ENCODE assay signal across 9 cellular contexts in genomic region chr10:21523557-21524008, GRCh38. TPM values are rescaled to one million over a fixed set of nuclear protein-coding genes. Genes with fewer than 3 reads are reported as not detected.
A peak's percentile ranks its signal among the peaks of the same experiment; 100 is the strongest.
DNase-seq lines count a peak whose midpoint lies in the region; ATAC-seq, FAIRE-seq and TF ChIP-seq lines count a peak whose summit lies in the region.
"Had no signal": no experiment of that assay in that cellular context is flagged by ENCODE, and none has a peak within 500 bp of the region (broad histone marks: within the 10 kb centered on the region; RNA-seq: fewer than 3 reads in every experiment).

No MANE protein-coding gene starts in this region.

- H3K4me1 Mint-ChIP-seq in neural progenitor cell, result peaks cover 53% of the 10 kb centered on the region
- peaks cover 42% of the 10 kb centered on the region for H3K4me1 Mint-ChIP-seq in CD8-positive, alpha-beta T cell (ENCODE audit: low read depth)

- WGBS in pancreas, 2 donors, result 47 to 58% methylated on average over 3 of the region's 3 CpGs

- no peak overlapping the region for H3K9ac ChIP-seq in neural progenitor cell

- H3K27me3 ChIP-seq in dorsolateral prefrontal cortex, result no peaks in the 10 kb centered on the region
- H3K27me3 ChIP-seq in neural progenitor cell, result no peaks in the 10 kb centered on the region
- no peaks in the 10 kb centered on the region for H3K27me3 ChIP-seq in pancreas
- peaks cover 46% of the 10 kb centered on the region for H3K27me3 ChIP-seq in CD8-positive, alpha-beta T cell (ENCODE audit: insufficient read depth, low read length)

- peak overlapping the region; percentile 83 for H3K4me2 ChIP-seq in neural progenitor cell

- no peak for ATAC-seq in pancreas
- no peak for ATAC-seq in CD8-positive, alpha-beta T cell

- H3K27ac ChIP-seq in dorsolateral prefrontal cortex (peak overlapping the region in 52 of 59 donors; percentile 14 to 100 (median 98)), neural progenitor cell (peak overlapping the region; percentile 99), pancreas (no peak overlapping the region)
- H3K27ac ChIP-seq in CD8-positive, alpha-beta T cell (ENCODE audit: low read depth, low read length), result no peak overlapping the region

- H3K27ac Mint-ChIP-seq in neural progenitor cell, result peak overlapping the region; percentile 96
- H3K27ac Mint-ChIP-seq in CD8-positive, alpha-beta T cell, result no peak overlapping the region

- H3K36me3 ChIP-seq in neural progenitor cell (no peaks in the 10 kb centered on the region), pancreas (no peaks in the 10 kb centered on the region)
- no peaks in the 10 kb centered on the region for H3K36me3 ChIP-seq in CD8-positive, alpha-beta T cell (ENCODE audit: insufficient read depth, low read length)

- H3K79me2 ChIP-seq in neural progenitor cell (ENCODE audit: low read depth), result peaks cover 97% of the 10 kb centered on the region

- peaks cover 3% of the 10 kb centered on the region for H3K27me3 Mint-ChIP-seq in neural progenitor cell (ENCODE audit: insufficient read depth, low read depth)
- peaks cover 56% of the 10 kb centered on the region for H3K27me3 Mint-ChIP-seq in CD8-positive, alpha-beta T cell (ENCODE audit: low read depth)

- H3K4me3 Mint-ChIP-seq in neural progenitor cell, result peak overlapping the region; percentile 93
- no peak overlapping the region for H3K4me3 Mint-ChIP-seq in CD8-positive, alpha-beta T cell

- peaks cover 51% of the 10 kb centered on the region for H3K4me1 ChIP-seq in neural progenitor cell
- H3K4me1 ChIP-seq in pancreas, result peaks cover 0 to 4% (median 0%) of the 10 kb centered on the region in 3 donors
- H3K4me1 ChIP-seq in CD8-positive, alpha-beta T cell (ENCODE audit: insufficient read depth, low read length), result peaks cover 31% of the 10 kb centered on the region

- H3K4me3 ChIP-seq in dorsolateral prefrontal cortex, result peak overlapping the region in 19 of 59 donors; percentile 4 to 87 (median 77)
- H3K4me3 ChIP-seq in neural progenitor cell, result peak overlapping the region; percentile 97
- H3K4me3 ChIP-seq in pancreas, result no peak overlapping the region
- no peak overlapping the region for H3K4me3 ChIP-seq in CD8-positive, alpha-beta T cell (ENCODE audit: low read depth, low read length)

- peaks cover 99% of the 10 kb centered on the region for H3F3A ChIP-seq in neural progenitor cell (ENCODE audit: low read depth)

- DNase-seq in EL (peak; percentile 45), NCI-H1092 (lab: John Stamatoyannopoulos, UW) (peak; percentile 79), dorsolateral prefrontal cortex (peak in 1 of 10 donors; percentile 42), neural progenitor cell (ENCODE audit: low spot score) (peak; percentile 63), NCI-H345 treated with DMSO at 0.1 percent for 48 hours (lab: John Stamatoyannopoulos, UW; ENCODE audit: unreplicated experiment) (no peak), pancreas (no peak), HK-2 (ENCODE audit: unreplicated experiment) (no peak)
- DNase-seq in CD8-positive, alpha-beta T cell, result no peak
- DNase-seq: stimulated activated CD4-positive, alpha-beta T cell treated with anti-CD3 and anti-CD28 coated beads, Interleukin-4, amount 100 ng/mL, for 4 hours had no signal

- H4K20me1 ChIP-seq in neural progenitor cell (ENCODE audit: low read depth), result no peaks in the 10 kb centered on the region

- no peaks in the 10 kb centered on the region for H3K9me3 Mint-ChIP-seq in neural progenitor cell
- no peaks in the 10 kb centered on the region for H3K9me3 Mint-ChIP-seq in CD8-positive, alpha-beta T cell

- intact Hi-C loops in dorsolateral prefrontal cortex (cut with DNase I) (loop anchor here in 1 of 2 donors (2.0 kb wide), 1 partner anchor 729 kb away; no protein-coding TSS in a partner anchor), pancreas (cut with DNase I) (no loop called here)
- intact Hi-C loops in CD8-positive, alpha-beta T cell (cut with DNase I, micrococcal nuclease), result loop anchor here (2.0 to 10.0 kb wide), 2 partner anchors 27 to 1911 kb away; partner anchors contain the start of gene OTUD1 (in 1 of the 2)

- TF ChIP-seq CTCF in dorsolateral prefrontal cortex (IDR thresholded peaks at IDR 0.05 in 54 of 56, conservative IDR thresholded peaks at IDR 0.05 in 2 of 56; ENCODE audit: low read depth in 1 of 56, partially characterized antibody in 56 of 56) (no peak), neural progenitor cell (IDR thresholded peaks at IDR 0.05) (no peak), pancreas (IDR thresholded peaks at IDR 0.05) (no peak)
- no peak for TF ChIP-seq CTCF in CD8-positive, alpha-beta T cell (IDR thresholded peaks at IDR 0.05)

- H3K36me3 Mint-ChIP-seq in neural progenitor cell, result peaks cover 5% of the 10 kb centered on the region
- peaks cover 4% of the 10 kb centered on the region for H3K36me3 Mint-ChIP-seq in CD8-positive, alpha-beta T cell

- CTCF ChIA-PET in CD8-positive, alpha-beta T cell (lab: Charles Lee), result interaction anchor here (2.5 kb wide), 1 partner anchor 28 kb away, joined by 11 read pairs; no protein-coding TSS in a partner anchor

- FAIRE-seq in pancreas (lab: Jason Lieb, UNC), result no peak

- H3K9me3 ChIP-seq in neural progenitor cell (ENCODE audit: low read depth), result no peaks in the 10 kb centered on the region
- H3K9me3 ChIP-seq in pancreas, result no peaks in the 10 kb centered on the region
- no peaks in the 10 kb centered on the region for H3K9me3 ChIP-seq in CD8-positive, alpha-beta T cell (ENCODE audit: low read length)

- no peak overlapping the region for H2AFZ ChIP-seq in neural progenitor cell (replicated peaks)

- POLR2A ChIA-PET in CD8-positive, alpha-beta T cell (lab: Charles Lee), result interaction anchor here (0.6 to 2.6 kb wide), 2 partner anchors 8 to 429 kb away, joined by 4 to 22 read pairs; no protein-coding TSS in a partner anchor

RNA-seq across cellular contexts. Expression of gene SKIDA1, which starts 1.9 kb away (rescaled TPM):
- total RNA-seq in dorsolateral prefrontal cortex, result 1 to 10 TPM; 2.0 to 8.9 (median 4.4) TPM
- total RNA-seq in neural progenitor cell (ENCODE audit: low replicate concordance), result 123 and 127 TPM in 2 replicates
- under 1 TPM; 0.51 to 0.97 (median 0.62) TPM for total RNA-seq in pancreas
- under 1 TPM; 0.23 to 0.52 TPM for polyA plus RNA-seq in pancreas
- not detected for total RNA-seq in CD8-positive, alpha-beta T cell

RNA-seq across cellular contexts. Expression of gene MLLT10, which starts 10.4 kb away (rescaled TPM):
- total RNA-seq in dorsolateral prefrontal cortex, result 10 to 100 TPM; 35.4 to 78.5 (median 55.3) TPM
- 55.7 and 61.3 TPM in 2 replicates for total RNA-seq in neural progenitor cell (ENCODE audit: low replicate concordance)
- total RNA-seq in pancreas, result 10 to 100 TPM; 10.7 to 25.1 (median 15.4) TPM
- 10 to 100 TPM; 11.3 to 14.5 TPM for polyA plus RNA-seq in pancreas
- total RNA-seq in CD8-positive, alpha-beta T cell, result 10 to 100 TPM; 36.7 to 41.0 TPM

Comparison
In these comparisons a context has a peak if more than half of its experiments do, and no peak if none do; other contexts are left out.
1. DNase-seq: peak in EL (single experiment), NCI-H1092 (single experiment) and neural progenitor cell (single experiment); none in NCI-H345 treated with DMSO at 0.1 percent for 48 hours (single experiment), pancreas (0 of 6), CD8-positive, alpha-beta T cell (0 of 7) and HK-2 (single experiment).
2. H3K27ac ChIP-seq: peak in dorsolateral prefrontal cortex (52 of 59) and neural progenitor cell (single experiment); none in pancreas (0 of 4) and CD8-positive, alpha-beta T cell (single experiment).
3. RNA of gene SKIDA1, which starts 1.9 kb away (total RNA-seq): 123 to 127 TPM in neural progenitor cell; 2.0 to 8.9 TPM in dorsolateral prefrontal cortex, 0.51 to 0.97 TPM in pancreas and not detected in CD8-positive, alpha-beta T cell; every median in the first group is over 10 times any median in the second.
4. intact Hi-C loops: an anchor here in CD8-positive, alpha-beta T cell (2.0 to 10.0 kb wide); none called in pancreas.